ENCODE assay signal across 8 cellular contexts in the genomic region with DNA sequence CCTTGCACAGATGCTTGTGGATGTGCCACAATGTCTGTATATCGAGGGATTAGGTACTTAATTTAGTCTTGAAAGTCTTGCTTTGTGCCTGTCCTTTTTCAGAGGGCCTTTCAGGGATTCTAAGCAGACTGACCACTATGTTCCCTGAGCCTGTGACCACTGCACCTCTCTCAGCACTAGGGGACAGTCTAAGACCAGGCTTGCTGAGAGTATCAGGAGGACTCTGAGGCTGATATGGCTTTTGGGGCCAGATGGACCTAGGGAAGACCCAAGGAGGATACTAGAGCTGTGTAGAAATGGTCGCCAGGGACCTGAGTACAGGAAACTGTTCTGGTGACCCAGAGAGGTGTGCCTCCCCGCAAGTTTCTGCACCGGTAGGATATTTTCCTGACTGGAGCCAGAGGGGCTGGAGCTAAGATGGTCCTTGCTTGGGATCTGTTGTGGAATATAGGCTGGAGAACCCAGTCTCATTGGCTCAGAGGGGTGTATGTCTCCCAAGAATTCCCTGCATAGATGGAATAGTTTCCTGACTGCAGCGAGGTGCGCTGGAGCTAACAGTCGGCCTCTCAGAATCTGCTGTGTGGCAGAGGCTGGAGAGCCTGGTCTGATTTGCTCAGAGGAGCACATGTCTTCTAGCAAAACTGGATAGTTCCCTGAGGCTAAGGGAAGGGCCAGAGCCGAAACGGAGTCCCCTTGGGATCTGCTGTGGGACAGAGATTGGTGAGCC.
DNase-seq lines count a peak whose midpoint lies in the region; TF ChIP-seq lines count a peak whose summit lies in the region.

No MANE protein-coding gene starts in this region.

- H3K9ac ChIP-seq in SK-N-SH, result no peak overlapping the region

- no peak overlapping the region for H3K4me2 ChIP-seq in SK-N-SH

- POLR2A ChIA-PET in SK-N-SH (lab: Yijun Ruan, JAX), result no interaction called here

- H3K4me3 ChIP-seq in AG09309 (ENCODE audit: control insufficient read depth, low read depth, low read length) (no peak overlapping the region), H7 (ENCODE audit: insufficient read depth, low read depth, low read length) (no peak overlapping the region), SK-N-SH (ENCODE audit: low read depth in 2 of 2, low read length in 1 of 2) (no peak overlapping the region)

- WGBS in SK-N-SH (ENCODE audit: low lambda C conversion rate), result 28% methylated on average over 4 of the region's 9 CpGs

- peak; percentile 97 for TF ChIP-seq CTCF in AG09309 (IDR thresholded peaks at IDR 0.05; ENCODE audit: control insufficient read depth, insufficient read depth, low read depth, low read length, missing control alignments)
- peak; percentile 58 for TF ChIP-seq CTCF in SK-N-SH (IDR thresholded peaks at IDR 0.05)

- no peak for TF ChIP-seq EP300 in SK-N-SH (IDR thresholded peaks at IDR 0.05; ENCODE audit: borderline replicate concordance in 1 of 2, low read depth in 1 of 2, low read length in 1 of 2)

- DNase-seq in AG09309 (ENCODE audit: low read depth), result no peak
- peak; percentile 7 for DNase-seq in H7
- peak; percentile 0 for DNase-seq in SK-N-SH
- DNase-seq in iPS DF 4.7 (ENCODE audit: extremely low read depth, low spot score), result peak; percentile 28
- no peak for DNase-seq in NCI-H2081 (lab: John Stamatoyannopoulos, UW)
- no peak for DNase-seq in Kasumi-1 (lab: John Stamatoyannopoulos, UW)
- DNase-seq in NCI-H2227 (lab: John Stamatoyannopoulos, UW; ENCODE audit: unreplicated experiment), result no peak
- no peak for DNase-seq in retina

- H4K20me1 ChIP-seq in SK-N-SH (ENCODE audit: insufficient read depth), result no peaks in the 10 kb centered on the region

- peak; percentile 68 for TF ChIP-seq RAD21 in SK-N-SH (IDR thresholded peaks at IDR 0.05; ENCODE audit: low read length)

- H3K9me2 ChIP-seq in SK-N-SH, result no peaks in the 10 kb centered on the region

- no peak overlapping the region for H3K27ac ChIP-seq in SK-N-SH (ENCODE audit: low read depth in 2 of 2, low read length in 1 of 2)

- no peaks in the 10 kb centered on the region for H3K4me1 ChIP-seq in SK-N-SH (ENCODE audit: control insufficient read depth in 1 of 2, insufficient read depth in 2 of 2, low read depth in 1 of 2, low read length in 1 of 2)

- H2AFZ ChIP-seq in SK-N-SH (ENCODE audit: low read depth), result no peak overlapping the region

- no peaks in the 10 kb centered on the region for H3K9me3 ChIP-seq in SK-N-SH

- CTCF ChIA-PET in SK-N-SH (lab: Yijun Ruan, JAX), result interaction anchor here (1.0 to 1.6 kb wide), 4 partner anchors 12 to 104 kb away, joined by 3 to 5 read pairs (median 4); no protein-coding TSS in a partner anchor

- H3K27me3 ChIP-seq in H7 (ENCODE audit: control insufficient read depth, insufficient read depth, low read length), result no peaks in the 10 kb centered on the region
- no peaks in the 10 kb centered on the region for H3K27me3 ChIP-seq in SK-N-SH (ENCODE audit: insufficient read depth)

- no peaks in the 10 kb centered on the region for H3F3A ChIP-seq in SK-N-SH (replicated peaks; ENCODE audit: insufficient read depth)

- H3K36me3 ChIP-seq in H7 (replicated peaks; ENCODE audit: control insufficient read depth, insufficient read depth, low read length) (no peaks in the 10 kb centered on the region), SK-N-SH (replicated peaks in 1 of 2; ENCODE audit: control insufficient read depth in 1 of 2, insufficient read depth in 2 of 2, low read length in 1 of 2) (no peaks in the 10 kb centered on the region)

- no peaks in the 10 kb centered on the region for H3K79me2 ChIP-seq in SK-N-SH (ENCODE audit: insufficient read depth)

TF ChIP-seq in SK-N-SH, 30 proteins besides CTCF, POLR2A, EP300 and RAD21:
- TF ChIP-seq SMC3 (IDR thresholded peaks at IDR 0.05; ENCODE audit: low read depth, low read length) (peak; percentile 57), SIN3A (IDR thresholded peaks at IDR 0.05; ENCODE audit: borderline replicate concordance, low read depth, low read length) (no peak)

Comparison
In these comparisons a context has a peak if more than half of its experiments do, and no peak if none do; other contexts are left out.
1. DNase-seq: peak in H7 (single experiment), SK-N-SH (single experiment) and iPS DF 4.7 (single experiment); none in AG09309 (single experiment), NCI-H2081 (0 of 2), Kasumi-1 (0 of 2), NCI-H2227 (single experiment) and retina (single experiment).